29 cellular contexts compared by ENCODE assay signal in genomic region chr2:73891276-73891901, GRCh38. TPM values are rescaled to one million over a fixed set of nuclear protein-coding genes. Genes with fewer than 3 reads are reported as not detected.
DNase-seq lines count a peak whose midpoint lies in the region; ATAC-seq and TF ChIP-seq lines count a peak whose summit lies in the region.
"Had no signal": no experiment of that assay in that cellular context is flagged by ENCODE, and none has a peak within 500 bp of the region (broad histone marks: within the 10 kb centered on the region; RNA-seq: fewer than 3 reads in every experiment).

No MANE protein-coding gene starts in this region.

- no peaks in the 10 kb centered on the region for H3K27me3 ChIP-seq in IMR-90 (ENCODE audit: control insufficient read depth, insufficient read depth, low read length)
- H3K27me3 ChIP-seq in muscle layer of colon (ENCODE audit: control insufficient read depth in 1 of 2, insufficient read depth in 2 of 2, low read length in 2 of 2), result no peaks in the 10 kb centered on the region
- no peaks in the 10 kb centered on the region for H3K27me3 ChIP-seq in tibial artery
- H3K27me3 ChIP-seq: MG63 had no signal

- peaks cover 15% of the 10 kb centered on the region for H3K4me1 Mint-ChIP-seq in central memory CD8-positive, alpha-beta T cell
- H3K4me1 Mint-ChIP-seq in activated CD4-positive, alpha-beta memory T cell treated with anti-CD3 and anti-CD28 coated beads for 36 hours (ENCODE audit: low read depth), result peaks cover 30% of the 10 kb centered on the region

- POLR2A ChIA-PET in IMR-90 (lab: Charles Lee; ENCODE audit: unreplicated experiment), result no interaction called here
- POLR2A ChIA-PET in activated CD4-positive, alpha-beta memory T cell treated with anti-CD3 and anti-CD28 coated beads for 36 hours (lab: Charles Lee), result no interaction called here

- DNase-seq in IMR-90 (no peak), tibial artery (peak in 1 of 2 donors; percentile 42), NCI-H82 (lab: John Stamatoyannopoulos, UW) (no peak)
- DNase-seq in central memory CD8-positive, alpha-beta T cell (ENCODE audit: low spot score in 2 of 2), result no peak
- no peak for DNase-seq in activated CD4-positive, alpha-beta memory T cell treated with anti-CD3 and anti-CD28 coated beads for 36 hours
- DNase-seq: activated CD4-positive, alpha-beta T cell treated with anti-CD3 and anti-CD28 coated beads for 48 hours; activated naive CD4-positive, alpha-beta T cell treated with anti-CD3 and anti-CD28 coated beads, Interleukin-2, amount 50 U/mL, for 16 hours; anterior cingulate cortex; central memory CD4-positive, alpha-beta T cell; H9; KG1; left ventricle myocardium inferior; MG63; NCI-H1105 treated with DMSO at 0.1 percent for 48 hours; NCI-H2029 treated with DMSO at 0.1 percent for 48 hours; NCI-H226; NCI-H748 treated with DMSO at 0.1 percent for 48 hours; nephron progenitor cell; stimulated activated CD4-positive, alpha-beta T cell treated with anti-CD3 and anti-CD28 coated beads, Interleukin-4, amount 100 ng/mL, for 4 hours; stimulated activated naive B cell treated with anti-CD40 and anti-IgM and Interleukin-4, amounts not matched to agents 10 μg/mL and 1 μg/mL and 100 μg/mL, for 72 hours; SW 1271; T-helper 9 cell had no signal

- peaks cover 12 to 54% of the 10 kb centered on the region in 2 experiments; a peak in 3 of 4 replicates for H3K79me1 ChIP-seq in IMR-90 (ENCODE audit: low read depth in 1 of 2, low read length in 2 of 2)

- no peak overlapping the region for H3K56ac ChIP-seq in IMR-90 (ENCODE audit: extremely low read depth, insufficient read depth, low read length)

- TF ChIP-seq POLR2A in IMR-90 (IDR thresholded peaks at IDR 0.05; ENCODE audit: low read depth, low read length), result no peak

- H3K27ac ChIP-seq in IMR-90 (ENCODE audit: insufficient read depth, low read length), result no peak overlapping the region; the same call in 1 of the 2 replicates
- H3K27ac ChIP-seq in muscle layer of colon (ENCODE audit: low read depth, low read length), result peak overlapping the region; percentile 84
- peak overlapping the region; percentile 88 to 91 for H3K27ac ChIP-seq in tibial artery
- H3K27ac ChIP-seq: left ventricle myocardium inferior, parathyroid adenoma, VCaP had no signal

- 98% methylated on average over 5 of the region's 5 CpGs; no CpG with 5 or more reads in 1 of the 2 experiments for WGBS in IMR-90 (ENCODE audit: extremely low coverage in 2 of 2, insufficient read length in 1 of 2), 2 experiments

- peak overlapping the region; percentile 11 to 86; a peak in 2 of 4 replicates for H4K8ac ChIP-seq in IMR-90 (ENCODE audit: low read depth in 2 of 2, low read length in 2 of 2)

- H3K4me3 ChIP-seq in IMR-90 (ENCODE audit: insufficient read depth, low read depth, low read length), result no peak overlapping the region
- H3K4me3 ChIP-seq in muscle layer of colon (ENCODE audit: low read depth in 1 of 2, low read length in 2 of 2), result peak overlapping the region in 1 of 2 donors; percentile 12
- H3K4me3 ChIP-seq in tibial artery, result no peak overlapping the region
- H3K4me3 ChIP-seq: left ventricle myocardium inferior, MG63 had no signal

- BruUV-seq in IMR-90 (replicated peaks; lab: Mats Ljungman, UMichigan), result no TSS peak

- H2AFZ ChIP-seq in IMR-90 (replicated peaks; ENCODE audit: low read length, poor library complexity), result peak overlapping the region; percentile 44
- H2AFZ ChIP-seq: parathyroid adenoma had no signal

- 0 out of 2 replicates have a peak overlapping the region, but pooled peaks have one; percentile 12 for H3K23ac ChIP-seq in IMR-90 (ENCODE audit: low read depth, low read length)

- H3K36me3 Mint-ChIP-seq in central memory CD8-positive, alpha-beta T cell (ENCODE audit: insufficient read depth), result no peaks in the 10 kb centered on the region
- H3K36me3 Mint-ChIP-seq in activated CD4-positive, alpha-beta memory T cell treated with anti-CD3 and anti-CD28 coated beads for 36 hours, result no peaks in the 10 kb centered on the region
- H3K36me3 Mint-ChIP-seq: mesothelial cell of epicardium; stimulated activated naive B cell treated with anti-CD40 and anti-IgM and Interleukin-4, amounts not matched to agents 10 μg/mL and 1 μg/mL and 100 μg/mL, for 72 hours had no signal

- H4K20me1 ChIP-seq in IMR-90 (ENCODE audit: insufficient read depth, low read length), result peaks cover 28% of the 10 kb centered on the region

- H3K18ac ChIP-seq in IMR-90 (ENCODE audit: low read depth, low read length), result 0 out of 2 replicates have a peak overlapping the region, but pooled peaks have one; percentile 19

- peaks cover 29% of the 10 kb centered on the region for H3K9me1 ChIP-seq in IMR-90 (ENCODE audit: insufficient read depth, low read length)

- peak overlapping the region; percentile 47 for H4K91ac ChIP-seq in IMR-90 (ENCODE audit: insufficient read depth, low read depth, low read length)

- H3K36me3 ChIP-seq in IMR-90 (ENCODE audit: control insufficient read depth, insufficient read depth, low read length), result peaks cover 5% of the 10 kb centered on the region
- peaks cover 32% of the 10 kb centered on the region for H3K36me3 ChIP-seq in muscle layer of colon (ENCODE audit: insufficient read depth, low read length)
- H3K36me3 ChIP-seq in tibial artery, result no peaks in the 10 kb centered on the region
- H3K36me3 ChIP-seq: left ventricle myocardium inferior, MG63 had no signal

- H3K9me3 ChIP-seq in IMR-90 (ENCODE audit: control insufficient read depth, insufficient read depth, low read length) (no peaks in the 10 kb centered on the region), muscle layer of colon (ENCODE audit: low read length) (no peaks in the 10 kb centered on the region), tibial artery (no peaks in the 10 kb centered on the region)
- H3K9me3 ChIP-seq: left ventricle myocardium inferior, MG63 had no signal

- H2BK20ac ChIP-seq in IMR-90 (ENCODE audit: low read depth, low read length), result peak overlapping the region; percentile 57

- H3K4me3 Mint-ChIP-seq in central memory CD8-positive, alpha-beta T cell, result no peak overlapping the region
- no peak overlapping the region for H3K4me3 Mint-ChIP-seq in activated CD4-positive, alpha-beta memory T cell treated with anti-CD3 and anti-CD28 coated beads for 36 hours
- H3K4me3 Mint-ChIP-seq: H9; mesothelial cell of epicardium; nephron progenitor cell; stimulated activated naive B cell treated with anti-CD40 and anti-IgM and Interleukin-4, amounts not matched to agents 10 μg/mL and 1 μg/mL and 100 μg/mL, for 72 hours had no signal

- H2AK9ac ChIP-seq in IMR-90 (replicated peaks; ENCODE audit: low read depth, low read length, poor library complexity), result peak overlapping the region; percentile 87

- H3K9ac ChIP-seq in IMR-90 (ENCODE audit: low read depth, low read length) (no peak overlapping the region), muscle layer of colon (ENCODE audit: low read length) (peak overlapping the region; percentile 55)
- H3K9ac ChIP-seq: parathyroid adenoma had no signal

- CTCF ChIA-PET in IMR-90 (lab: Yijun Ruan, JAX), result no interaction called here
- CTCF ChIA-PET in activated CD4-positive, alpha-beta memory T cell treated with anti-CD3 and anti-CD28 coated beads for 36 hours (lab: Charles Lee), result no interaction called here

- H3K4me2 ChIP-seq in IMR-90 (ENCODE audit: low read depth, low read length), result no peak overlapping the region

- no peaks in the 10 kb centered on the region for H3K9me3 Mint-ChIP-seq in central memory CD8-positive, alpha-beta T cell
- no peaks in the 10 kb centered on the region for H3K9me3 Mint-ChIP-seq in activated CD4-positive, alpha-beta memory T cell treated with anti-CD3 and anti-CD28 coated beads for 36 hours
- H3K9me3 Mint-ChIP-seq: H9, mesothelial cell of epicardium, nephron progenitor cell had no signal

- H2AK5ac ChIP-seq in IMR-90 (ENCODE audit: low read depth, low read length), result peak overlapping the region; percentile 88

- no peak for ATAC-seq in IMR-90 (ENCODE audit: low read depth)
- ATAC-seq in central memory CD8-positive, alpha-beta T cell (replicated peaks; ENCODE audit: extremely low read depth, poor library complexity, severe bottlenecking), result no peak
- no peak for ATAC-seq in GM18498 (IDR thresholded peaks at IDR 0.05; ENCODE audit: unreplicated experiment)
- ATAC-seq: sciatic nerve; stimulated activated naive B cell treated with anti-CD40 and anti-IgM and Interleukin-4, amounts not matched to agents 10 μg/mL and 1 μg/mL and 100 μg/mL, for 72 hours had no signal

- 0 out of 2 replicates have a peak overlapping the region, but pooled peaks have one; percentile 41 for H3K14ac ChIP-seq in IMR-90 (replicated peaks; ENCODE audit: low read depth, low read length)

- peak overlapping the region; percentile 45 for H2BK5ac ChIP-seq in IMR-90 (ENCODE audit: low read depth, low read length, poor library complexity, severe bottlenecking)

- peak overlapping the region; percentile 44 for H3K4ac ChIP-seq in IMR-90 (ENCODE audit: low read depth, low read length)

- H4K5ac ChIP-seq in IMR-90 (ENCODE audit: low read depth, low read length), result 0 out of 2 replicates have a peak overlapping the region, but pooled peaks have one; percentile 14

- intact Hi-C loops in IMR-90 (cut with micrococcal nuclease), result no loop called here
- intact Hi-C loops in tibial artery (cut with DNase I; ENCODE audit: low total_unique reads), result no loop called here
- intact Hi-C loops in activated CD4-positive, alpha-beta memory T cell treated with anti-CD3 and anti-CD28 coated beads for 36 hours (cut with micrococcal nuclease), result no loop called here

- TF ChIP-seq RAD21 in IMR-90 (IDR thresholded peaks at IDR 0.05; ENCODE audit: low read length), result no peak

- peak overlapping the region; percentile 63 for H3K27ac Mint-ChIP-seq in central memory CD8-positive, alpha-beta T cell (ENCODE audit: low read depth)
- H3K27ac Mint-ChIP-seq in activated CD4-positive, alpha-beta memory T cell treated with anti-CD3 and anti-CD28 coated beads for 36 hours, result no peak overlapping the region
- H3K27ac Mint-ChIP-seq: H9; mesothelial cell of epicardium; nephron progenitor cell; stimulated activated naive B cell treated with anti-CD40 and anti-IgM and Interleukin-4, amounts not matched to agents 10 μg/mL and 1 μg/mL and 100 μg/mL, for 72 hours had no signal

- dilution Hi-C loops in IMR-90 (cut with HindIII; ENCODE audit: low sequenced_read_pairs, unreplicated experiment), result no loop called here

- in situ Hi-C loops in IMR-90 (cut with MboI; ENCODE audit: low sequenced_read_pairs), result no loop called here

- peak overlapping the region; percentile 60 for H2BK120ac ChIP-seq in IMR-90 (ENCODE audit: low read depth, low read length)

- TF ChIP-seq CTCF in IMR-90 (conservative IDR thresholded peaks at IDR 0.05; ENCODE audit: low read depth, low read length) (no peak), tibial artery (IDR thresholded peaks at IDR 0.05) (no peak)

- peak overlapping the region; percentile 87; the same call in 2 of the 3 replicates for H2BK15ac ChIP-seq in IMR-90 (ENCODE audit: low read depth, low read length)

- H3K27me3 Mint-ChIP-seq in central memory CD8-positive, alpha-beta T cell, result peaks cover 10% of the 10 kb centered on the region
- no peaks in the 10 kb centered on the region for H3K27me3 Mint-ChIP-seq in activated CD4-positive, alpha-beta memory T cell treated with anti-CD3 and anti-CD28 coated beads for 36 hours

- H3K4me1 ChIP-seq in IMR-90 (ENCODE audit: control insufficient read depth, insufficient read depth, low read length) (peaks cover 30% of the 10 kb centered on the region), muscle layer of colon (ENCODE audit: insufficient read depth, low read length) (peaks cover 36% of the 10 kb centered on the region), tibial artery (peaks cover 0 to 42% (median 11%) of the 10 kb centered on the region in 4 donors)
- H3K4me1 ChIP-seq: left ventricle myocardium inferior, parathyroid adenoma had no signal

RNA-seq across cellular contexts. Expression of gene ACTG2, which starts 1.4 kb away (rescaled TPM):
- total RNA-seq in IMR-90 (2012; rRNA removed), result 349 and 523 TPM in 2 replicates
- 887 and 899 TPM in 2 replicates for polyA plus RNA-seq in IMR-90 (2012; rRNA removed)
- 644 and 1,415 TPM in 2 replicates for polyA plus RNA-seq in IMR-90 (2012; cell fraction: cytosol; rRNA removed)
- 237 and 431 TPM in 2 replicates for polyA plus RNA-seq in IMR-90 (2012; cell fraction: nucleus; rRNA removed; ENCODE audit: low replicate concordance)
- not detected for total RNA-seq in activated CD4-positive, alpha-beta memory T cell treated with anti-CD3 and anti-CD28 coated beads for 36 hours
- total RNA-seq: HT1080 had no signal

RNA-seq across cellular contexts. Expression of gene DGUOK, which starts 35.3 kb away (rescaled TPM):
- total RNA-seq in IMR-90 (2012; rRNA removed), result 57.2 and 66.3 TPM in 2 replicates
- 111 and 116 TPM in 2 replicates for polyA plus RNA-seq in IMR-90 (2012; rRNA removed)
- 95.7 and 122 TPM in 2 replicates for polyA plus RNA-seq in IMR-90 (2012; cell fraction: cytosol; rRNA removed)
- polyA plus RNA-seq in IMR-90 (2012; cell fraction: nucleus; rRNA removed; ENCODE audit: low replicate concordance), result 37.3 and 50.6 TPM in 2 replicates
- 100 to 1,000 TPM; 101 to 102 TPM for total RNA-seq in activated CD4-positive, alpha-beta memory T cell treated with anti-CD3 and anti-CD28 coated beads for 36 hours

Comparison
In these comparisons a context has a peak if more than half of its experiments do, and no peak if none do; other contexts are left out.
1. RNA of gene ACTG2, which starts 1.4 kb away (total RNA-seq): 349 to 523 TPM in IMR-90; not detected in activated CD4-positive, alpha-beta memory T cell treated with anti-CD3 and anti-CD28 coated beads for 36 hours; every median in the first group is over 100 times any median in the second.